ENCODE assay signal across 8 cellular contexts in genomic region chr14:102778616-102779351, GRCh38.
DNase-seq lines count a peak whose midpoint lies in the region; ATAC-seq lines count a peak whose summit lies in the region.

No MANE protein-coding gene starts in this region.

- DNase-seq in ELR (ENCODE audit: low read depth): peak; percentile 45
- peak; percentile 54 for DNase-seq in NCI-H69 (lab: John Stamatoyannopoulos, UW)
- DNase-seq in NCI-H510A treated with DMSO at 0.1 percent for 48 hours (lab: John Stamatoyannopoulos, UW): no peak

- no peaks in the 10 kb centered on the region for H3K36me3 ChIP-seq in duodenal mucosa (ENCODE audit: control insufficient read depth in 1 of 2, insufficient read depth in 2 of 2, low read length in 2 of 2)
- no peaks in the 10 kb centered on the region for H3K36me3 ChIP-seq in neuron (ENCODE audit: insufficient read depth, low read length)

- peak overlapping the region; percentile 17 for H2AFZ ChIP-seq in neuron (ENCODE audit: low read depth, low read length)

- peaks cover 33 to 40% of the 10 kb centered on the region in 2 donors for H3K4me1 ChIP-seq in duodenal mucosa (ENCODE audit: control insufficient read depth in 1 of 2, insufficient read depth in 2 of 2, low read length in 2 of 2)
- peaks cover 22% of the 10 kb centered on the region for H3K4me1 ChIP-seq in neuron (ENCODE audit: insufficient read depth, low read length)

- H3K9me3 ChIP-seq in duodenal mucosa (ENCODE audit: control insufficient read depth in 1 of 2, low read length in 2 of 2): no peaks in the 10 kb centered on the region
- H3K9me3 ChIP-seq in neuron (ENCODE audit: low read length): no peaks in the 10 kb centered on the region

- no peak overlapping the region for H3K27ac ChIP-seq in duodenal mucosa (ENCODE audit: low read depth, low read length)

- H3K27me3 ChIP-seq in duodenal mucosa (ENCODE audit: control insufficient read depth in 1 of 2, insufficient read depth in 2 of 2, low read length in 2 of 2) (no peaks in the 10 kb centered on the region), neuron (ENCODE audit: insufficient read depth, low read length) (no peaks in the 10 kb centered on the region)

- ATAC-seq in HG02840 (IDR thresholded peaks at IDR 0.05; ENCODE audit: low FRiP score, unreplicated experiment) (no peak), HG03025 (IDR thresholded peaks at IDR 0.05; ENCODE audit: low FRiP score, unreplicated experiment) (no peak), HG03342 (IDR thresholded peaks at IDR 0.05; ENCODE audit: unreplicated experiment) (no peak)

- peak overlapping the region; percentile 61 to 73 for H3K9ac ChIP-seq in duodenal mucosa (ENCODE audit: low read depth in 1 of 2, low read length in 2 of 2)

- H3K4me3 ChIP-seq in duodenal mucosa (ENCODE audit: low read depth in 1 of 2, low read length in 2 of 2): peak overlapping the region; percentile 67 to 88
- H3K4me3 ChIP-seq in neuron (ENCODE audit: low read length): peak overlapping the region; percentile 79
